8 cellular contexts compared by ENCODE assay signal in the genomic region with DNA sequence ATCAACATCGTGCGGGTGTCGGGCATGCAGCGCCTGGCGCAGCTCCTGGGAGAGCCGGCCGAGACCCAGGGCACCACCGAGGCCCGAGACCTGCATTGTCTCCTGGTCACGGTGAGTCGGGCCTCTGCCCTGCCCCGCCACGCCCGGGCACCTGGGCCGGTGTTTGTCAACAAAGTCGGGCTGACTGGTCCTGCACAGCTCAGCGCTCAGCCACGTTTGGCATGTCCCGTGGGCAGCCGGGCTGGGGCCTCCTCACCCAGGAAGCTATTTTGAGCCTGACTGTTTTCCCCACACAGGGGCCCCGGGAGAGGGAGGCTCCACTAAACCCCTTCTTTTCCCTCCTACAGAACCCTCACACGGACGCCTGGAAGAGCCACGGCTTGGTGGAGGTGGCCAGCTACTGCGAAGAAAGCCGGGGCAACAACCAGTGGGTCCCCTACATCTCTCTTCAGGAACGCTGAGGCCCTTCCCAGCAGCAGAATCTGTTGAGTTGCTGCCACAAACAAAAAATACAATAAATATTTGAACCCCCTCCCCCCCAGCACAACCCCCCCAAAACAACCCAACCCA. TPM values are rescaled to one million over a fixed set of nuclear protein-coding genes. Genes with fewer than 3 reads are reported as not detected.
DNase-seq lines count a peak whose midpoint lies in the region; ATAC-seq and TF ChIP-seq lines count a peak whose summit lies in the region.

No MANE protein-coding gene starts in this region.

- WGBS in ectodermal cell, 2 experiments = 4 to 5% methylated on average over 27 of the region's 27 CpGs

- H3K9me3 Mint-ChIP-seq in T-cell (no peaks in the 10 kb centered on the region), type B pancreatic cell (no peaks in the 10 kb centered on the region)

- no peak overlapping the region for H3K27ac ChIP-seq in ectodermal cell (ENCODE audit: insufficient read depth, low read depth, low read length, poor library complexity, severe bottlenecking)

- POLR2A ChIA-PET in T-cell (lab: Charles Lee) = interaction anchor here (0.8 to 3.4 kb wide), 11 partner anchors 21 to 144 kb away, joined by 3 to 52 read pairs (median 5); no protein-coding TSS in a partner anchor

- H3K4me3 Mint-ChIP-seq in T-cell = peak overlapping the region; percentile 95 to 100 (median 99)
- H3K4me3 Mint-ChIP-seq in type B pancreatic cell = peak overlapping the region; percentile 97

- peak in 1 of 4 experiments; percentile 1 for ATAC-seq in T-cell (replicated peaks in 1 of 4)

- no peak for TF ChIP-seq CTCF in type B pancreatic cell (conservative IDR thresholded peaks at IDR 0.05)

- DNase-seq in T-cell = peak in 3 of 34 experiments; percentile 19 to 49 (median 26)
- peak; percentile 23 for DNase-seq in midbrain (lab: John Stamatoyannopoulos, UW)
- no peak for DNase-seq in type B pancreatic cell (ENCODE audit: extremely low spot score, unreplicated experiment)
- DNase-seq in NOMO-1 treated with dmso at 0.1 percent for 144 hours (lab: John Stamatoyannopoulos, UW; ENCODE audit: unreplicated experiment) = no peak
- DNase-seq in CD1c-positive myeloid dendritic cell (ENCODE audit: extremely low spot score) = no peak
- no peak for DNase-seq in SHP77 treated with DMSO at 0.1 percent for 48 hours (lab: John Stamatoyannopoulos, UW)

- no peaks in the 10 kb centered on the region for H3K36me3 ChIP-seq in ectodermal cell (ENCODE audit: control insufficient read depth, insufficient read depth, low read length)

- H3K9me3 ChIP-seq in ectodermal cell (ENCODE audit: control insufficient read depth, low read length) = no peaks in the 10 kb centered on the region

- H3K4me1 Mint-ChIP-seq in T-cell (peaks cover 11 to 33% (median 23%) of the 10 kb centered on the region in 3 donors), type B pancreatic cell (ENCODE audit: unreplicated experiment) (peaks cover 14% of the 10 kb centered on the region)

- H3K27me3 Mint-ChIP-seq in T-cell (no peaks in the 10 kb centered on the region), type B pancreatic cell (peaks cover 43% of the 10 kb centered on the region)

- H3K4me3 ChIP-seq in GM08714 (ENCODE audit: low read length) (peak overlapping the region; percentile 89), ectodermal cell (ENCODE audit: insufficient read depth, low read depth, low read length) (peak overlapping the region; percentile 51)

- CTCF ChIA-PET in T-cell (lab: Charles Lee) = interaction anchor here in 1 of 2 donors (0.7 to 2.2 kb wide), 8 partner anchors 76 to 302 kb away, joined by 3 to 21 read pairs (median 8); no protein-coding TSS in a partner anchor

- H3K36me3 Mint-ChIP-seq in T-cell (peaks cover 15% of the 10 kb centered on the region), type B pancreatic cell (no peaks in the 10 kb centered on the region)

- H3K4me1 ChIP-seq in ectodermal cell (ENCODE audit: control insufficient read depth, insufficient read depth, low read length) = peaks cover 34% of the 10 kb centered on the region

- H3K27ac Mint-ChIP-seq in T-cell (peak overlapping the region; percentile 85 to 99), type B pancreatic cell (peak overlapping the region; percentile 97)

- peaks cover 63% of the 10 kb centered on the region for H3K27me3 ChIP-seq in ectodermal cell (ENCODE audit: control insufficient read depth, insufficient read depth, low read length, poor library complexity, severe bottlenecking)

RNA-seq across cellular contexts. Expression of a gene that starts 1.3 kb away (rescaled TPM):
- total RNA-seq in T-cell (100 to 1,000 TPM in 3 of 5 donors, 10 to 100 TPM in 2; 76.5 to 174 (median 102) TPM), type B pancreatic cell (ENCODE audit: low replicate concordance) (31.1 and 67.3 TPM in 2 replicates)
- polyA plus RNA-seq in ectodermal cell (2013, experiment 1 of 4) = 5.6 TPM
- 4.5 TPM for polyA plus RNA-seq in ectodermal cell (2013, experiment 2 of 4)
- 4.3 TPM for polyA plus RNA-seq in ectodermal cell (2013, experiment 3 of 4)
- 1.9 TPM for polyA plus RNA-seq in ectodermal cell (2013, experiment 4 of 4)

RNA-seq across cellular contexts. Expression of a gene that starts 20.5 kb away (rescaled TPM):
- 10 to 100 TPM; 15.7 to 26.7 (median 24.7) TPM for total RNA-seq in T-cell
- 210 TPM for polyA plus RNA-seq in ectodermal cell (2013, experiment 1 of 4)
- polyA plus RNA-seq in ectodermal cell (2013, experiment 2 of 4) = 193 TPM
- polyA plus RNA-seq in ectodermal cell (2013, experiment 3 of 4) = 120 TPM
- polyA plus RNA-seq in ectodermal cell (2013, experiment 4 of 4) = 124 TPM
- 63.6 and 116 TPM in 2 replicates for total RNA-seq in type B pancreatic cell (ENCODE audit: low replicate concordance)

RNA-seq across cellular contexts. Expression of a gene that starts 49.8 kb away (rescaled TPM):
- 10 to 100 TPM; 22.4 to 50.9 (median 33.7) TPM for total RNA-seq in T-cell
- polyA plus RNA-seq in ectodermal cell (2013, experiment 1 of 4) = 93.0 TPM
- polyA plus RNA-seq in ectodermal cell (2013, experiment 2 of 4) = 90.3 TPM
- 99.9 TPM for polyA plus RNA-seq in ectodermal cell (2013, experiment 3 of 4)
- 107 TPM for polyA plus RNA-seq in ectodermal cell (2013, experiment 4 of 4)
- 132 and 139 TPM in 2 replicates for total RNA-seq in type B pancreatic cell (ENCODE audit: low replicate concordance)
